Comparison of ENCODE assay signal across 10 cellular contexts in the genomic region with DNA sequence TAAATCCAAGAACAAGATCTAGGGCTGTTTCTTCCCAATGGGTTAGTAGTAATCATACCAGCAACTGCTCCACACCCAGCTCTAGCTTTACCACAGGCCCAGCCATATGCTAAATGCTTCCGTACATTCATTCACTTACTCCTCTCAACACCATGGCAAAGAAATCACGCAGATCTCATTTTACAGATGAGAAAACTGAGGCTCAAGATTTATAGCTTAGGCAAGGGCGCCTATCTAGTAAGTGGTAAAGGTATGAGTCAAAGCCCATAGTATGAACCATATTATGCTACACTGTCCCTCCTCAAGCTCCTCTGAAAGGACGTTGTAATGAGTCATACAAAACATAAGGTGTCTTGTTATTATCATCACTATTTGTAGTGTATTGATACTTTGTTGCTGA.
A peak's percentile ranks its signal among the peaks of the same experiment; 100 is the strongest.
DNase-seq lines count a peak whose midpoint lies in the region; ATAC-seq, FAIRE-seq and TF ChIP-seq lines count a peak whose summit lies in the region.
"Had no signal": no experiment of that assay in that cellular context is flagged by ENCODE, and none has a peak within 500 bp of the region (broad histone marks: within the 10 kb centered on the region; RNA-seq: fewer than 3 reads in every experiment).

No MANE protein-coding gene starts in this region.

- peaks cover 30% of the 10 kb centered on the region for H3K36me3 Mint-ChIP-seq in T-cell
- peaks cover 23% of the 10 kb centered on the region for H3K36me3 Mint-ChIP-seq in stimulated activated naive CD8-positive, alpha-beta T cell treated with anti-CD3 and anti-CD28 coated beads, Interleukin-15, Interleukin-2, amounts not matched to agents 100 ng/mL and 50 ng/mL, for 24 hours (ENCODE audit: low read depth)

- peaks cover 10 to 61% (median 48%) of the 10 kb centered on the region in 3 donors for H3K4me1 Mint-ChIP-seq in T-cell
- peaks cover 76% of the 10 kb centered on the region for H3K4me1 Mint-ChIP-seq in stimulated activated naive CD8-positive, alpha-beta T cell treated with anti-CD3 and anti-CD28 coated beads, Interleukin-15, Interleukin-2, amounts not matched to agents 100 ng/mL and 50 ng/mL, for 24 hours (ENCODE audit: low read depth)

- FAIRE-seq in pancreas (lab: Jason Lieb, UNC): no peak

- H3K9me3 Mint-ChIP-seq in T-cell: no peaks in the 10 kb centered on the region
- H3K9me3 Mint-ChIP-seq in stimulated activated naive CD8-positive, alpha-beta T cell treated with anti-CD3 and anti-CD28 coated beads, Interleukin-15, Interleukin-2, amounts not matched to agents 100 ng/mL and 50 ng/mL, for 24 hours: no peaks in the 10 kb centered on the region

- peak overlapping the region; percentile 78 to 79 for H3K27ac Mint-ChIP-seq in T-cell
- H3K27ac Mint-ChIP-seq in stimulated activated naive CD8-positive, alpha-beta T cell treated with anti-CD3 and anti-CD28 coated beads, Interleukin-15, Interleukin-2, amounts not matched to agents 100 ng/mL and 50 ng/mL, for 24 hours: peak overlapping the region; percentile 90

- H3K36me3 ChIP-seq in heart right ventricle (peaks cover 0 to 62% (median 3%) of the 10 kb centered on the region in 9 donors), pancreas (no peaks in the 10 kb centered on the region), right lobe of liver (no peaks in the 10 kb centered on the region)
- H3K36me3 ChIP-seq: BLaER1 had no signal

- H3K4me3 Mint-ChIP-seq in T-cell: peak overlapping the region in 1 of 3 donors; percentile 10
- H3K4me3 Mint-ChIP-seq in stimulated activated naive CD8-positive, alpha-beta T cell treated with anti-CD3 and anti-CD28 coated beads, Interleukin-15, Interleukin-2, amounts not matched to agents 100 ng/mL and 50 ng/mL, for 24 hours: peak overlapping the region; percentile 14

- intact Hi-C loops in heart right ventricle (cut with DNase I) (loop anchor here in 2 of 10 donors (5.0 kb wide), 2 partner anchors 65 to 80 kb away; a partner anchor contains a TSS), left cardiac atrium (cut with DNase I) (no loop called here), pancreas (cut with DNase I) (no loop called here), right lobe of liver (cut with DNase I) (no loop called here)

- H3K4me1 ChIP-seq in heart right ventricle: peaks cover 0 to 85% (median 52%) of the 10 kb centered on the region in 9 donors
- peaks cover 23 to 40% (median 26%) of the 10 kb centered on the region in 3 donors for H3K4me1 ChIP-seq in pancreas
- no peaks in the 10 kb centered on the region for H3K4me1 ChIP-seq in right lobe of liver
- H3K4me1 ChIP-seq: BLaER1 had no signal

- H3K27ac ChIP-seq in heart right ventricle: peak overlapping the region in 8 of 10 donors; percentile 56 to 92 (median 80)
- peak overlapping the region in 2 of 4 donors; percentile 57 to 72 for H3K27ac ChIP-seq in pancreas
- no peak overlapping the region for H3K27ac ChIP-seq in right lobe of liver
- H3K27ac ChIP-seq: BLaER1, hepatocyte had no signal

- CTCF ChIA-PET in T-cell (lab: Charles Lee): interaction anchor here in 1 of 2 donors (0.8 to 1.9 kb wide), 5 partner anchors 25 to 87 kb away, joined by 3 to 6 read pairs (median 5); a partner anchor contains a TSS

- no peak for ATAC-seq in heart right ventricle
- ATAC-seq in left cardiac atrium: no peak
- peak; percentile 71 for ATAC-seq in HG02759 (IDR thresholded peaks at IDR 0.05; ENCODE audit: unreplicated experiment)
- peak; percentile 22 to 66 (median 46) for ATAC-seq in T-cell (replicated peaks in 1 of 4)
- no peak for ATAC-seq in pancreas
- no peak for ATAC-seq in right lobe of liver

- WGBS in heart right ventricle, 2 donors: 89 to 94% methylated on average over 4 of the region's 4 CpGs
- 77 to 86% methylated on average over 4 of the region's 4 CpGs for WGBS in pancreas, 2 donors
- WGBS in right lobe of liver (ENCODE audit: insufficient coverage, low coverage, low lambda C conversion rate, missing lambda C conversion rate): 67% methylated on average over 4 of the region's 4 CpGs

- TF ChIP-seq CTCF in heart right ventricle (IDR thresholded peaks at IDR 0.05) (no peak), pancreas (IDR thresholded peaks at IDR 0.05) (no peak), right lobe of liver (IDR thresholded peaks at IDR 0.05) (no peak)

- POLR2A ChIA-PET in T-cell (lab: Charles Lee): interaction anchor here in 1 of 2 donors (0.5 to 3.4 kb wide), 5 partner anchors 11 to 83 kb away, joined by 3 to 37 read pairs (median 14); a partner anchor contains a TSS

- no peaks in the 10 kb centered on the region for H3K27me3 ChIP-seq in heart right ventricle
- no peaks in the 10 kb centered on the region for H3K27me3 ChIP-seq in pancreas
- no peaks in the 10 kb centered on the region for H3K27me3 ChIP-seq in right lobe of liver
- H3K27me3 ChIP-seq: BLaER1, hepatocyte had no signal

- H3K27me3 Mint-ChIP-seq in T-cell: no peaks in the 10 kb centered on the region
- H3K27me3 Mint-ChIP-seq in stimulated activated naive CD8-positive, alpha-beta T cell treated with anti-CD3 and anti-CD28 coated beads, Interleukin-15, Interleukin-2, amounts not matched to agents 100 ng/mL and 50 ng/mL, for 24 hours: no peaks in the 10 kb centered on the region

- H3K4me3 ChIP-seq in heart right ventricle (no peak overlapping the region), pancreas (no peak overlapping the region), right lobe of liver (no peak overlapping the region)
- H3K4me3 ChIP-seq: BLaER1, hepatocyte had no signal

- H3K9me3 ChIP-seq in heart right ventricle: no peaks in the 10 kb centered on the region
- H3K9me3 ChIP-seq in pancreas: no peaks in the 10 kb centered on the region
- no peaks in the 10 kb centered on the region for H3K9me3 ChIP-seq in right lobe of liver
- H3K9me3 ChIP-seq: BLaER1 had no signal

- no peak for TF ChIP-seq POLR2A in right lobe of liver (IDR thresholded peaks at IDR 0.05)

- DNase-seq in heart right ventricle (no peak), left cardiac atrium (no peak), T-cell (peak in 1 of 34 experiments; percentile 8), NCI-H146 treated with DMSO at 0.1 percent for 48 hours (lab: John Stamatoyannopoulos, UW; ENCODE audit: unreplicated experiment) (no peak), pancreas (no peak), right lobe of liver (no peak)

Comparison
In these comparisons a context has a peak if more than half of its experiments do, and no peak if none do; other contexts are left out.
1. ATAC-seq: peak in HG02759 (single experiment) and T-cell (4 of 4); none in heart right ventricle (0 of 8), left cardiac atrium (0 of 2), pancreas (0 of 4) and right lobe of liver (0 of 4).
2. H3K27ac ChIP-seq: peak in heart right ventricle (8 of 10); none in right lobe of liver (0 of 3).